Comparison of ENCODE assay signal across 1 cellular context in the genomic region with DNA sequence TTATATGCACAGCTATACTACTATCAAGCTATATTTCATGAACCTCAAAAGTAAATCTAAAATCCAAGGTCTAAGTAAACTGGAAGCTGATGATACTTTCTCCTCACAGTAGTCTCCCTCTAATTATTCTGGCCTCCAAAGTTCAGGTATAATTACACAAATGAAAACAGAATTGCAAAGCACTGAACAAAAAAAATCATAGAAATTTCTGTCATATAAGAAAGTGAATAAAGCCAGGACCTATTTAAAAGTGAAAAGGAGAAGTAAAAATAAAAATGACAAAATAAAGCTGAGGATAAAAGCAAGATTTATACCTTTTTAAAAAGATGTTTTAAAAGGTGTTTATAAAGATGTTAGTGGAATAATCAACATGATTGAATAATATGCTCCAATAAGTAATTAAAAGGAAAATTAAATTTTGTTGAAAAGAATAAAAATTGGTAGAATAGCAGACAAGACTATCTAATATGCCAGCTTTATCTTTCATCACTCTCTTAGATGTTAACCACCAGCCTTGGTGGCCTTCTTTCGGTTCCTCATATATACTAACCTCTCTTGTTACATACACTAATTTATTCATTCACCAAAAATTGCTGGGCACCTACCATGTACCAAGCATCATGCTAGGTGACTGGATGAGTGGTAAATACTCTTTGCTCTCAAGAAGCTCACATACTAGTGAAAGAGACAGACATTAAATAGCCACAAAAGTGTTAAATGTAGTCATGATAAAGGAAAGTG.
A peak's percentile ranks its signal among the peaks of the same experiment; 100 is the strongest.
TF ChIP-seq lines count a peak whose summit lies in the region.

No MANE protein-coding gene starts in this region.

TF ChIP-seq in HEK293, 187 proteins besides CTCF, POLR2A, EP300 and RAD21:
- peak; percentile 50 for TF ChIP-seq PRDM1 (tag by site-specific recombination; IDR thresholded peaks at IDR 0.05)
- TF ChIP-seq ZFP3 (tag by site-specific recombination; IDR thresholded peaks at IDR 0.05; ENCODE audit: low read depth), result no peak
- TF ChIP-seq ZNF785 (tag by site-specific recombination; IDR thresholded peaks at IDR 0.05), result no peak
- no peak for TF ChIP-seq ZBTB1 (tag by site-specific recombination; IDR thresholded peaks at IDR 0.05)
- TF ChIP-seq ZNF184 (tag by site-specific recombination; IDR thresholded peaks at IDR 0.05), result no peak
- TF ChIP-seq ZNF37A (tag by site-specific recombination; IDR thresholded peaks at IDR 0.05), result no peak
